25 cellular contexts compared by ENCODE assay signal in the genomic region with DNA sequence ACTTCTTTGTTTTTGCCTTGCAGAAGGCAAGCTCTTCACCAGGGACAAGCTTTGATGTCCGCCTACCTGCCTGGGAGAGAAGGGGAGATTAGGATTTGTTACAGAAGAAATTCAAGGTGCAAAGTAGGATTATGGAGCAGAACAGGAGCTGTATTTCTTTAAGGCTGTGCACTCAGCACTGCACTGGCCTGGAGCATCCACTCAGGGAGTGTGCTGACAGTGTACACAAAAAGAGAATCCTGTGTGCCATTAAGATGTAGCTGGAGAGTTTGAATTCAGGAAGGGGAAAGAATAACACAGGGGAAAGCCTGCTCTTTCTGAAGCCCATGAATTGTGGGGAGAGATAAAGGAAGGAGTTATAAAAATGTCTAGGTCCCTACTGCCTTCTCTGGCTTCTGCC.
"Had no signal": no experiment of that assay in that cellular context is flagged by ENCODE, and none has a peak within 500 bp of the region (broad histone marks: within the 10 kb centered on the region; RNA-seq: fewer than 3 reads in every experiment).

No MANE protein-coding gene starts in this region.

- H3K9me3 ChIP-seq: left lung, lower lobe of right lung, ovary, right atrium auricular region, right lobe of liver, stomach, testis, thyroid gland, transverse colon, upper lobe of left lung had no signal

- ATAC-seq: left cardiac atrium; lower lobe of right lung; stimulated activated naive B cell treated with anti-CD40 and anti-IgM and Interleukin-4, amounts not matched to agents 10 μg/mL and 1 μg/mL and 100 μg/mL, for 72 hours; stimulated activated naive CD8-positive, alpha-beta T cell treated with anti-CD3 and anti-CD28 coated beads, Interleukin-15, Interleukin-2, amounts not matched to agents 100 U/mL and 50 U/mL, for 24 hours had no signal

- FAIRE-seq: keratinocyte had no signal

- H3K27me3 ChIP-seq: ovary, right atrium auricular region, right lobe of liver, testis, thyroid gland, upper lobe of left lung had no signal

- H3K27ac Mint-ChIP-seq: mesothelial cell of epicardium; naive thymus-derived CD4-positive, alpha-beta T cell; natural killer cell treated with Interleukin-12 subunit alpha and Interleukin-12 subunit beta and Interleukin-15 and Interleukin-18, amount 100 ng/mL, for 72 hours; progenitor cell of endocrine pancreas; stimulated activated naive B cell treated with anti-CD40 and anti-IgM and Interleukin-4, amounts not matched to agents 10 μg/mL and 1 μg/mL and 100 μg/mL, for 72 hours had no signal

- H3K4me1 Mint-ChIP-seq: stimulated activated naive B cell treated with anti-CD40 and anti-IgM and Interleukin-4, amounts not matched to agents 10 μg/mL and 1 μg/mL and 100 μg/mL, for 72 hours had no signal

- H3K4me3 Mint-ChIP-seq: mesothelial cell of epicardium; naive thymus-derived CD4-positive, alpha-beta T cell; natural killer cell treated with Interleukin-12 subunit alpha and Interleukin-12 subunit beta and Interleukin-15 and Interleukin-18, amount 100 ng/mL, for 72 hours; stimulated activated naive B cell treated with anti-CD40 and anti-IgM and Interleukin-4, amounts not matched to agents 10 μg/mL and 1 μg/mL and 100 μg/mL, for 72 hours had no signal

- H3K4me1 ChIP-seq: left lung, lower lobe of right lung, right atrium auricular region, right lobe of liver, upper lobe of left lung had no signal

- H3K36me3 Mint-ChIP-seq: mesothelial cell of epicardium; naive thymus-derived CD4-positive, alpha-beta T cell; natural killer cell treated with Interleukin-12 subunit alpha and Interleukin-12 subunit beta and Interleukin-15 and Interleukin-18, amount 100 ng/mL, for 72 hours; stimulated activated naive B cell treated with anti-CD40 and anti-IgM and Interleukin-4, amounts not matched to agents 10 μg/mL and 1 μg/mL and 100 μg/mL, for 72 hours had no signal

- H3K36me3 ChIP-seq: left lung, lower lobe of right lung, ovary, right atrium auricular region, right lobe of liver, stomach, thyroid gland, transverse colon, upper lobe of left lung had no signal

- H3K9me3 Mint-ChIP-seq: mesothelial cell of epicardium; naive thymus-derived CD4-positive, alpha-beta T cell; natural killer cell treated with Interleukin-12 subunit alpha and Interleukin-12 subunit beta and Interleukin-15 and Interleukin-18, amount 100 ng/mL, for 72 hours; stimulated activated naive B cell treated with anti-CD40 and anti-IgM and Interleukin-4, amounts not matched to agents 10 μg/mL and 1 μg/mL and 100 μg/mL, for 72 hours had no signal

- H3K4me3 ChIP-seq: left lung, lower lobe of right lung, ovary, right atrium auricular region, right lobe of liver, stomach, testis, thyroid gland, transverse colon, upper lobe of left lung had no signal

- DNase-seq: hippocampal formation; kidney glomerular epithelial cell; left cardiac atrium; left lung; lower lobe of right lung; mesendoderm; naive thymus-derived CD4-positive, alpha-beta T cell; ovary; right lobe of liver; stimulated activated CD4-positive, alpha-beta T cell treated with anti-CD3 and anti-CD28 coated beads, Interleukin-12 subunit alpha, Interleukin-12 subunit beta, amount 100 ng/mL, for 4 hours; stimulated activated CD4-positive, alpha-beta T cell treated with anti-CD3 and anti-CD28 coated beads, Interleukin-15, amount 100 ng/mL, for 24 hours; stimulated activated CD4-positive, alpha-beta T cell treated with anti-CD3 and anti-CD28 coated beads, Interleukin-2, amount 100 ng/mL, for 24 hours; stimulated activated CD4-positive, alpha-beta T cell treated with anti-CD3 and anti-CD28 coated beads, Interleukin-4, amount 100 ng/mL, for 1 hour; stimulated activated naive B cell treated with anti-CD40 and anti-IgM and Interleukin-4, amounts not matched to agents 10 μg/mL and 1 μg/mL and 100 μg/mL, for 72 hours; stimulated activated naive CD8-positive, alpha-beta T cell treated with anti-CD3 and anti-CD28 coated beads, Interleukin-15, Interleukin-2, amounts not matched to agents 100 U/mL and 50 U/mL, for 24 hours; stomach; testis; thyroid gland; upper lobe of left lung had no signal

- H3K27ac ChIP-seq: left lung, lower lobe of right lung, ovary, right atrium auricular region, right lobe of liver, stomach, testis, thyroid gland, transverse colon, upper lobe of left lung had no signal
